ENCODE assay signal across 12 cellular contexts in the genomic region with DNA sequence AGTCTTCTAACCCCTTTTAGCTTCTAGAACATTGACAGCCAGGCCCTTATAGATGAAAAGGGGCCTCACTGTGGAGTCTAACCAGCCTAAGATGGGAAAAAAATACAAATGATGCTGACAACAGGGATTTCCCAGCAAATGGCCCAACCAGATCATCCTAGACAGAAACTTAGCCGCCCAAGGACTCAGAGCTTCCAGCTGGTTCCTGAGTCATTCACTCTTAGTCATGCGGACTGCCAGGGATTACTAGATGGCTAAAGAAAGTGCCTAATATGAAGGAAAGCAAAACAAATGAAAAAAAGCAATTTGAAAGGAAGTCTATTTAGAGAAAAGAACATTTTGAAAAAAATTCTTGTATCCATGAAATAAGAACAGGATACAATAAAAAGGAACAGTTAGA. TPM values are rescaled to one million over a fixed set of nuclear protein-coding genes. Genes with fewer than 3 reads are reported as not detected.
DNase-seq lines count a peak whose midpoint lies in the region; ATAC-seq and TF ChIP-seq lines count a peak whose summit lies in the region.
"Had no signal": no experiment of that assay in that cellular context is flagged by ENCODE, and none has a peak within 500 bp of the region (broad histone marks: within the 10 kb centered on the region; RNA-seq: fewer than 3 reads in every experiment).

No MANE protein-coding gene starts in this region.

- CTCF ChIA-PET in SK-N-SH (lab: Yijun Ruan, JAX), result interaction anchor here (0.8 to 1.8 kb wide), 6 partner anchors 16 to 95 kb away, joined by 3 to 6 read pairs (median 3); no protein-coding TSS in a partner anchor

- no peak overlapping the region for H3K9ac ChIP-seq in SK-N-SH

- H3K79me2 ChIP-seq in SK-N-SH (ENCODE audit: insufficient read depth) (peaks cover 100% of the 10 kb centered on the region), osteoblast (ENCODE audit: insufficient read depth, low read length) (peaks cover 53% of the 10 kb centered on the region)

- no peak for TF ChIP-seq RAD21 in SK-N-SH (IDR thresholded peaks at IDR 0.05; ENCODE audit: low read length)

- intact Hi-C loops in sigmoid colon (cut with DNase I), result no loop called here

- H3K36me3 ChIP-seq in SK-N-SH (replicated peaks in 1 of 2; ENCODE audit: control insufficient read depth in 1 of 2, insufficient read depth in 2 of 2, low read length in 1 of 2) (peaks cover 3 to 26% of the 10 kb centered on the region in 2 experiments), esophagus (ENCODE audit: control insufficient read depth in 2 of 2, insufficient read depth in 2 of 2, low read length in 1 of 2) (peaks cover 0 to 13% of the 10 kb centered on the region in 2 donors), osteoblast (ENCODE audit: insufficient read depth, low read length) (no peaks in the 10 kb centered on the region), sigmoid colon (peaks cover 0 to 10% (median 0%) of the 10 kb centered on the region in 4 donors)
- H3K36me3 ChIP-seq: pancreas had no signal

- no peak for TF ChIP-seq CTCF in SK-N-SH (IDR thresholded peaks at IDR 0.05)
- TF ChIP-seq CTCF in osteoblast (IDR thresholded peaks at IDR 0.05; ENCODE audit: extremely low read depth, low read depth, low read length), result no peak
- no peak for TF ChIP-seq CTCF in sigmoid colon (IDR thresholded peaks at IDR 0.05)

- no peak overlapping the region; a peak in 1 of 4 replicates for H3K4me3 ChIP-seq in SK-N-SH (ENCODE audit: low read depth in 2 of 2, low read length in 1 of 2)
- H3K4me3 ChIP-seq in esophagus (ENCODE audit: low read depth in 1 of 2, low read length in 2 of 2), result no peak overlapping the region
- no peak overlapping the region for H3K4me3 ChIP-seq in osteoblast (ENCODE audit: insufficient read depth, low read length)
- H3K4me3 ChIP-seq in sigmoid colon, result no peak overlapping the region
- H3K4me3 ChIP-seq: GM12878, pancreas had no signal

- H3F3A ChIP-seq in SK-N-SH (replicated peaks; ENCODE audit: insufficient read depth), result peaks cover 21% of the 10 kb centered on the region

- H3K4me1 ChIP-seq in SK-N-SH (ENCODE audit: control insufficient read depth in 1 of 2, insufficient read depth in 2 of 2, low read depth in 1 of 2, low read length in 1 of 2) (peaks cover 3 to 12% of the 10 kb centered on the region in 2 experiments; a peak in 3 of 4 replicates), esophagus (ENCODE audit: control insufficient read depth in 2 of 2, insufficient read depth in 2 of 2, low read length in 1 of 2) (peaks cover 0 to 25% of the 10 kb centered on the region in 2 donors), osteoblast (ENCODE audit: insufficient read depth, low read length) (peaks cover 25% of the 10 kb centered on the region), sigmoid colon (peaks cover 0 to 21% (median 15%) of the 10 kb centered on the region in 4 donors)

- H4K20me1 ChIP-seq in SK-N-SH (ENCODE audit: insufficient read depth) (peaks cover 36% of the 10 kb centered on the region), osteoblast (ENCODE audit: insufficient read depth, low read length) (peaks cover 10% of the 10 kb centered on the region)

- H3K9me2 ChIP-seq in SK-N-SH, result no peaks in the 10 kb centered on the region

- ATAC-seq in SK-N-SH treated with all-trans-retinoic acid at 6 μM for 48 hours (no peak), GM18517 (IDR thresholded peaks at IDR 0.05; ENCODE audit: unreplicated experiment) (no peak)
- ATAC-seq: GM12878 had no signal

- DNase-seq in SK-N-SH (no peak), RPMI7951 (ENCODE audit: low read depth) (peak; percentile 91), osteoblast (ENCODE audit: insufficient read length, low spot score, missing footprints) (peak; percentile 92), NCI-H2196 treated with DMSO at 0.1 percent for 48 hours (lab: John Stamatoyannopoulos, UW; ENCODE audit: unreplicated experiment) (no peak), sigmoid colon (no peak)
- DNase-seq: 8988T, Kasumi-1, pancreas had no signal

- H3K4me2 ChIP-seq in SK-N-SH (no peak overlapping the region), osteoblast (ENCODE audit: insufficient read depth, low read length) (no peak overlapping the region)

- no peaks in the 10 kb centered on the region for H3K27me3 ChIP-seq in SK-N-SH (ENCODE audit: insufficient read depth)
- H3K27me3 ChIP-seq in esophagus (ENCODE audit: control insufficient read depth in 1 of 2, insufficient read depth in 2 of 2, low read length in 2 of 2), result no peaks in the 10 kb centered on the region
- no peaks in the 10 kb centered on the region for H3K27me3 ChIP-seq in osteoblast (ENCODE audit: insufficient read depth, low read length)
- no peaks in the 10 kb centered on the region for H3K27me3 ChIP-seq in sigmoid colon
- H3K27me3 ChIP-seq: pancreas had no signal

- no peak for TF ChIP-seq POLR2A in sigmoid colon (IDR thresholded peaks at IDR 0.05)

- WGBS in SK-N-SH (ENCODE audit: low lambda C conversion rate), result 30% methylated on average over 2 of the region's 2 CpGs
- 38 to 68% methylated on average over 2 of the region's 2 CpGs for WGBS in esophagus, 2 donors
- WGBS in sigmoid colon, 2 donors, result 91% methylated on average over 2 of the region's 2 CpGs

- POLR2A ChIA-PET in SK-N-SH (lab: Yijun Ruan, JAX), result no interaction called here

- H2AFZ ChIP-seq in SK-N-SH (ENCODE audit: low read depth) (no peak overlapping the region), osteoblast (ENCODE audit: low read length) (no peak overlapping the region)

- TF ChIP-seq EP300 in SK-N-SH (IDR thresholded peaks at IDR 0.05; ENCODE audit: borderline replicate concordance in 1 of 2, low read depth in 1 of 2, low read length in 1 of 2), result no peak
- no peak for TF ChIP-seq EP300 in sigmoid colon (IDR thresholded peaks at IDR 0.05)

- H3K27ac ChIP-seq in SK-N-SH (ENCODE audit: low read depth in 2 of 2, low read length in 1 of 2) (peak overlapping the region in 1 of 2 experiments; percentile 39; a peak in 1 of 4 replicates), esophagus (ENCODE audit: low read depth in 2 of 2, low read length in 1 of 2) (peak overlapping the region; percentile 21 to 80), osteoblast (ENCODE audit: low read depth, low read length) (peak overlapping the region; percentile 82), sigmoid colon (no peak overlapping the region)
- H3K27ac ChIP-seq: pancreas had no signal

- H3K9me3 ChIP-seq in SK-N-SH (peaks cover 8% of the 10 kb centered on the region; the same call in 1 of the 2 replicates), esophagus (ENCODE audit: control insufficient read depth in 2 of 2, insufficient read depth in 1 of 2, low read depth in 1 of 2, low read length in 1 of 2) (no peaks in the 10 kb centered on the region), osteoblast (ENCODE audit: low read depth, low read length) (peaks cover 9% of the 10 kb centered on the region), sigmoid colon (no peaks in the 10 kb centered on the region)
- H3K9me3 ChIP-seq: pancreas had no signal

TF ChIP-seq in SK-N-SH, 30 proteins besides CTCF, POLR2A, EP300 and RAD21 (continues in another document):
- TF ChIP-seq JUND (IDR thresholded peaks at IDR 0.05) (peak; percentile 57), FOSL2 (IDR thresholded peaks at IDR 0.05; ENCODE audit: borderline replicate concordance, low read depth) (peak; percentile 87)
- TF ChIP-seq, protein P1, sequence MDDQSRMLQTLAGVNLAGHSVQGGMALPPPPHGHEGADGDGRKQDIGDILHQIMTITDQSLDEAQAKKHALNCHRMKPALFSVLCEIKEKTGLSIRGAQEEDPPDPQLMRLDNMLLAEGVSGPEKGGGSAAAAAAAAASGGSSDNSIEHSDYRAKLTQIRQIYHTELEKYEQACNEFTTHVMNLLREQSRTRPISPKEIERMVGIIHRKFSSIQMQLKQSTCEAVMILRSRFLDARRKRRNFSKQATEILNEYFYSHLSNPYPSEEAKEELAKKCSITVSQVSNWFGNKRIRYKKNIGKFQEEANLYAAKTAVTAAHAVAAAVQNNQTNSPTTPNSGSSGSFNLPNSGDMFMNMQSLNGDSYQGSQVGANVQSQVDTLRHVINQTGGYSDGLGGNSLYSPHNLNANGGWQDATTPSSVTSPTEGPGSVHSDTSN (IDR thresholded peaks at IDR 0.05), result peak; percentile 38

TF ChIP-seq in SK-N-SH treated with all-trans-retinoic acid at 6 μM for 48 hours, 23 proteins besides CTCF, POLR2A, EP300 and RAD21:
- TF ChIP-seq ARNTL (CRISPR knock-in tag; IDR thresholded peaks at IDR 0.05; ENCODE audit: borderline replicate concordance, low read depth) (no peak), SNAI2 (CRISPR knock-in tag; IDR thresholded peaks at IDR 0.05) (no peak), ZC3H10 (CRISPR knock-in tag; IDR thresholded peaks at IDR 0.05) (no peak), ZFP30 (CRISPR knock-in tag; IDR thresholded peaks at IDR 0.05) (no peak), ZNF8 (CRISPR knock-in tag; IDR thresholded peaks at IDR 0.05) (no peak)
- TF ChIP-seq, protein P2, sequence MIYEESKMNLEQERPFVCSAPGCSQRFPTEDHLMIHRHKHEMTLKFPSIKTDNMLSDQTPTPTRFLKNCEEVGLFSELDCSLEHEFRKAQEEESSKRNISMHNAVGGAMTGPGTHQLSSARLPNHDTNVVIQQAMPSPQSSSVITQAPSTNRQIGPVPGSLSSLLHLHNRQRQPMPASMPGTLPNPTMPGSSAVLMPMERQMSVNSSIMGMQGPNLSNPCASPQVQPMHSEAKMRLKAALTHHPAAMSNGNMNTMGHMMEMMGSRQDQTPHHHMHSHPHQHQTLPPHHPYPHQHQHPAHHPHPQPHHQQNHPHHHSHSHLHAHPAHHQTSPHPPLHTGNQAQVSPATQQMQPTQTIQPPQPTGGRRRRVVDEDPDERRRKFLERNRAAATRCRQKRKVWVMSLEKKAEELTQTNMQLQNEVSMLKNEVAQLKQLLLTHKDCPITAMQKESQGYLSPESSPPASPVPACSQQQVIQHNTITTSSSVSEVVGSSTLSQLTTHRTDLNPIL (CRISPR knock-in tag; IDR thresholded peaks at IDR 0.05; ENCODE audit: low read depth), result no peak

RNA-seq across cellular contexts. Expression of a gene that starts 23.7 kb away (rescaled TPM):
- polyA plus RNA-seq in SK-N-SH (2012; rRNA removed) (44.0 and 78.1 TPM in 2 replicates), esophagus (10 to 100 TPM; 50.6 to 63.2 TPM), sigmoid colon (10 to 100 TPM; 12.0 to 67.3 (median 14.1) TPM)
- polyA plus RNA-seq in SK-N-SH (2012; cell fraction: cytosol; rRNA removed), result 42.5 and 64.1 TPM in 2 replicates
- polyA plus RNA-seq in SK-N-SH (2012; cell fraction: nucleus; rRNA removed), result 57.0 and 58.9 TPM in 2 replicates
- 56.4 and 67.0 TPM in 2 replicates for total RNA-seq in RPMI7951 (2014; rRNA removed; shearing (Covaris generic))
- total RNA-seq in osteoblast (19.2 and 23.9 TPM in 2 replicates), sigmoid colon (10 to 100 TPM; 22.0 to 29.9 (median 23.9) TPM)

RNA-seq across cellular contexts. Expression of a gene that starts 59.9 kb away (rescaled TPM):
- not detected in 2 replicates for polyA plus RNA-seq in SK-N-SH (2012; rRNA removed)
- polyA plus RNA-seq in SK-N-SH (2012; cell fraction: cytosol; rRNA removed), result not detected in 2 replicates
- not detected in 2 replicates for polyA plus RNA-seq in SK-N-SH (2012; cell fraction: nucleus; rRNA removed)
- total RNA-seq in RPMI7951 (2014; rRNA removed; shearing (Covaris generic)), result 0.10 TPM in 1 of 2 replicates, not detected in the other
- polyA plus RNA-seq in esophagus, result under 1 TPM in 1 of 2 donors, not detected in 1; 0.02 TPM
- under 0.01 TPM in 1 of 2 replicates, not detected in the other for total RNA-seq in osteoblast
- under 1 TPM in 1 of 4 donors, not detected in 3; 0.33 TPM for total RNA-seq in sigmoid colon
- polyA plus RNA-seq in sigmoid colon, result under 1 TPM in 1 of 3 donors, not detected in 2; 0.06 TPM
- total RNA-seq: pancreas had no signal

Comparison
In these comparisons a context has a peak if more than half of its experiments do, and no peak if none do; other contexts are left out.
1. DNase-seq: peak in RPMI7951 (single experiment) and osteoblast (single experiment); none in SK-N-SH (single experiment), NCI-H2196 treated with DMSO at 0.1 percent for 48 hours (single experiment) and sigmoid colon (single experiment).
2. H3K27ac ChIP-seq: peak in esophagus (2 of 2) and osteoblast (single experiment); none in sigmoid colon (0 of 4).